Comparison of ENCODE assay signal across 35 cellular contexts in the genomic region with DNA sequence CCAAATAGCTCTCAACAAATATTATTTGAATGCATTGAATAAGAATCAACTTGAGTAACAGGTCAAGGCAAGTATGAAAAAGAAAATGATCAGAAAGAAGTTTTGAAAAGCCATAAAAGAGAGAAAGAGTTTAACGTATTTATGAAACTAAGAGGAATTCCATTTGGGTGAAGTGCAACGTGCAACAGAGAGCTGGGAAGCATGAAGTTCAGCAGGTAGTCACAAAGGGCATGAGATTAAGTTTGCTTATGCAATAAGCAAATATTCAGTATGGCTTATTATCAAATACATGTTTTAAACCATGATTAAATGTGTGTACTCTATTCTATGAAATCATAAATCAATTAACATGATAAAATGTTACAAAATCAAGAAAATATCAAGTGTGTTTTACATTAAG.
"Had no signal": no experiment of that assay in that cellular context is flagged by ENCODE, and none has a peak within 500 bp of the region (broad histone marks: within the 10 kb centered on the region; RNA-seq: fewer than 3 reads in every experiment).

No MANE protein-coding gene starts in this region.

- H3K9me3 ChIP-seq: MG63 had no signal

- H3K4me2 ChIP-seq: KMS-11 had no signal

- H3K4me3 ChIP-seq: MG63 had no signal

- H3K27ac ChIP-seq: KMS-11 had no signal

- H3K36me3 ChIP-seq: MG63 had no signal

- H3K9ac ChIP-seq: KMS-11 had no signal

- DNase-seq: Karpas-422, Kasumi-1, MG63, MM.1S, MV-4-11, NCI-H1048, NCI-H1092, NCI-H1092 treated with DMSO at 0.1 percent for 48 hours, NCI-H1105, NCI-H1105 treated with DMSO at 0.1 percent for 48 hours, NCI-H1417, NCI-H1417 treated with DMSO at 0.1 percent for 48 hours, NCI-H1436, NCI-H1436 treated with DMSO at 0.1 percent for 48 hours, NCI-H146, NCI-H1694, NCI-H1694 treated with DMSO at 0.1 percent for 48 hours, NCI-H187, NCI-H187 treated with DMSO at 0.1 percent for 48 hours, NCI-H1930, NCI-H2029, NCI-H2029 treated with DMSO at 0.1 percent for 48 hours, NCI-H2081, NCI-H2081 treated with DMSO at 0.1 percent for 48 hours, NCI-H2107, NCI-H2171, NCI-H2171 treated with DMSO at 0.1 percent for 48 hours, NCI-H2227 treated with DMSO at 0.1 percent for 48 hours, NCI-H226, NCI-H345, NCI-H446, NCI-H446 treated with DMSO at 0.1 percent for 48 hours, NCI-H510A, NCI-H510A treated with DMSO at 0.1 percent for 48 hours had no signal

- H3K27me3 ChIP-seq: MG63 had no signal
